ENCODE assay signal across 18 cellular contexts in genomic region chr3:52078781-52079560, GRCh38.
"Had no signal": no experiment of that assay in that cellular context is flagged by ENCODE, and none has a peak within 500 bp of the region (broad histone marks: within the 10 kb centered on the region; RNA-seq: fewer than 3 reads in every experiment).

No MANE protein-coding gene starts in this region.

- H3K27me3 Mint-ChIP-seq: activated CD4-positive, alpha-beta memory T cell treated with anti-CD3 and anti-CD28 coated beads, Interleukin-2, amount 10 ng/mL, durations not matched to agents 7 days and 5 days; dendritic cell treated with granulocyte-macrophage colony-stimulating factor and Interleukin-4, amounts not matched to agents 40 ng/mL and 50 ng/mL, for 4 days had no signal

- H3K27ac ChIP-seq: left ventricle myocardium inferior had no signal

- H3K4me3 Mint-ChIP-seq: activated CD4-positive, alpha-beta memory T cell treated with anti-CD3 and anti-CD28 coated beads, Interleukin-2, amount 10 ng/mL, durations not matched to agents 7 days and 5 days; activated naive CD4-positive, alpha-beta T cell treated with anti-CD3 and anti-CD28 coated beads for 36 hours; activated T-cell treated with anti-CD3 and anti-CD28 coated beads, Interleukin-2, amount 50 U/mL, for 72 hours; dendritic cell treated with granulocyte-macrophage colony-stimulating factor and Interleukin-4, amounts not matched to agents 40 ng/mL and 50 ng/mL, for 4 days had no signal

- H3K4me3 ChIP-seq: left ventricle myocardium inferior, spleen, thyroid gland had no signal

- H3K27me3 ChIP-seq: spleen, thyroid gland had no signal

- H3K27ac Mint-ChIP-seq: activated CD4-positive, alpha-beta memory T cell treated with anti-CD3 and anti-CD28 coated beads, Interleukin-2, amount 10 ng/mL, durations not matched to agents 7 days and 5 days; activated naive CD4-positive, alpha-beta T cell treated with anti-CD3 and anti-CD28 coated beads for 36 hours; activated T-cell treated with anti-CD3 and anti-CD28 coated beads, Interleukin-2, amount 50 U/mL, for 72 hours; dendritic cell treated with granulocyte-macrophage colony-stimulating factor and Interleukin-4, amounts not matched to agents 40 ng/mL and 50 ng/mL, for 4 days had no signal

- H3K36me3 ChIP-seq: left ventricle myocardium inferior, thyroid gland had no signal

- DNase-seq: activated CD4-positive, alpha-beta memory T cell treated with anti-CD3 and anti-CD28 coated beads, Interleukin-2, amount 10 ng/mL, durations not matched to agents 7 days and 5 days; activated CD4-positive, alpha-beta T cell treated with anti-CD3 and anti-CD28 coated beads for 4 hours; activated CD4-positive, CD25-positive, alpha-beta regulatory T cell; activated effector memory CD4-positive, alpha-beta T cell treated with Interleukin-2 at 50 U/mL for 16 hours; activated naive CD4-positive, alpha-beta T cell treated with anti-CD3 and anti-CD28 coated beads for 36 hours; activated T-cell treated with anti-CD3 and anti-CD28 coated beads, Interleukin-2, amount 50 U/mL, for 72 hours; amygdala; effector CD4-positive, alpha-beta T cell; erythroblast; foreskin fibroblast; left ventricle myocardium inferior; mammary epithelial cell; occipital lobe; spleen; stimulated activated CD4-positive, alpha-beta T cell treated with anti-CD3 and anti-CD28 coated beads, Interleukin-4, amount 100 ng/mL, for 1 hour; stimulated activated naive CD4-positive, alpha-beta T cell; thyroid gland had no signal

- H3K9me3 ChIP-seq: left ventricle myocardium inferior, spleen, thyroid gland had no signal

- H3K9me3 Mint-ChIP-seq: activated CD4-positive, alpha-beta memory T cell treated with anti-CD3 and anti-CD28 coated beads, Interleukin-2, amount 10 ng/mL, durations not matched to agents 7 days and 5 days; activated naive CD4-positive, alpha-beta T cell treated with anti-CD3 and anti-CD28 coated beads for 36 hours; activated T-cell treated with anti-CD3 and anti-CD28 coated beads, Interleukin-2, amount 50 U/mL, for 72 hours; dendritic cell treated with granulocyte-macrophage colony-stimulating factor and Interleukin-4, amounts not matched to agents 40 ng/mL and 50 ng/mL, for 4 days had no signal

- ATAC-seq: activated T-cell treated with anti-CD3 and anti-CD28 coated beads, Interleukin-2, amount 50 U/mL, for 72 hours had no signal

- H3K4me1 Mint-ChIP-seq: activated CD4-positive, alpha-beta memory T cell treated with anti-CD3 and anti-CD28 coated beads, Interleukin-2, amount 10 ng/mL, durations not matched to agents 7 days and 5 days had no signal

- H3K4me1 ChIP-seq: thyroid gland had no signal
